ENCODE assay signal across 1 cellular context in the genomic region with DNA sequence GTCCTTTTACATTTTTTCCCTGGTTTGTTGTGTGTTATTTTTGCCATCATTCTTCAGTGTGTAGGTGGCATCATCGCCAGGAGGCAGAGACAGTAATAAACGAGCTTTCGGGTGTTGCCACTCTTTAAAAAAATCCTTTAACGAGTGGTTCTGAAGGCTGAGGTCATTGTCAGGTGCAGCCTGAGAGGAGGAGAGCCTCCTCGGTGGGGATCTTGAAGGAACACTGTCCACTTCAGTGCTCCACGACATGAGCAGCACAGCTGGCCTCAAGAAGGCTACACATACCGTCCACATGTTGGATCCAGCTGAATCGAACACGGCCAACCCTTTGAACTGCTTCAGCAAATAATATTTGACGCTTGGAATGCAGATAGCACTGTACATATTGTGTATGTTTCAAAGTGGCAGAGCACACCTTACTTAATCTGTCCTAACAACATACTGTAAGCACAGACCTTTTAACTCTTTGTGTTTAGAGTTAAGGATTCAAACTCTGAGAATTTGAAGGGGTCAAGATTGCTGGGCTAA.
TF ChIP-seq lines count a peak whose summit lies in the region.

No MANE protein-coding gene starts in this region.

TF ChIP-seq in HepG2, 621 proteins besides CTCF, POLR2A, EP300 and RAD21 (continued from another document and continues in another):
- TF ChIP-seq, protein P1, sequence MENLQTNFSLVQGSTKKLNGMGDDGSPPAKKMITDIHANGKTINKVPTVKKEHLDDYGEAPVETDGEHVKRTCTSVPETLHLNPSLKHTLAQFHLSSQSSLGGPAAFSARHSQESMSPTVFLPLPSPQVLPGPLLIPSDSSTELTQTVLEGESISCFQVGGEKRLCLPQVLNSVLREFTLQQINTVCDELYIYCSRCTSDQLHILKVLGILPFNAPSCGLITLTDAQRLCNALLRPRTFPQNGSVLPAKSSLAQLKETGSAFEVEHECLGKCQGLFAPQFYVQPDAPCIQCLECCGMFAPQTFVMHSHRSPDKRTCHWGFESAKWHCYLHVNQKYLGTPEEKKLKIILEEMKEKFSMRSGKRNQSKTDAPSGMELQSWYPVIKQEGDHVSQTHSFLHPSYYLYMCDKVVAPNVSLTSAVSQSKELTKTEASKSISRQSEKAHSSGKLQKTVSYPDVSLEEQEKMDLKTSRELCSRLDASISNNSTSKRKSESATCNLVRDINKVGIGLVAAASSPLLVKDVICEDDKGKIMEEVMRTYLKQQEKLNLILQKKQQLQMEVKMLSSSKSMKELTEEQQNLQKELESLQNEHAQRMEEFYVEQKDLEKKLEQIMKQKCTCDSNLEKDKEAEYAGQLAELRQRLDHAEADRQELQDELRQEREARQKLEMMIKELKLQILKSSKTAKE (CRISPR knock-in tag; IDR thresholded peaks at IDR 0.05; ENCODE audit: borderline replicate concordance), result peak; percentile 77; the same call in 1 of the 2 replicates
- no peak for TF ChIP-seq HNRNPH1 (optimal IDR thresholded peaks at IDR 0.05; ENCODE audit: low read depth, low read length)
- peak; percentile 94 for TF ChIP-seq ZNF44 (CRISPR knock-in tag; IDR thresholded peaks at IDR 0.05)
- TF ChIP-seq, protein P2, sequence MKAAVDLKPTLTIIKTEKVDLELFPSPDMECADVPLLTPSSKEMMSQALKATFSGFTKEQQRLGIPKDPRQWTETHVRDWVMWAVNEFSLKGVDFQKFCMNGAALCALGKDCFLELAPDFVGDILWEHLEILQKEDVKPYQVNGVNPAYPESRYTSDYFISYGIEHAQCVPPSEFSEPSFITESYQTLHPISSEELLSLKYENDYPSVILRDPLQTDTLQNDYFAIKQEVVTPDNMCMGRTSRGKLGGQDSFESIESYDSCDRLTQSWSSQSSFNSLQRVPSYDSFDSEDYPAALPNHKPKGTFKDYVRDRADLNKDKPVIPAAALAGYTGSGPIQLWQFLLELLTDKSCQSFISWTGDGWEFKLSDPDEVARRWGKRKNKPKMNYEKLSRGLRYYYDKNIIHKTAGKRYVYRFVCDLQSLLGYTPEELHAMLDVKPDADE (CRISPR knock-in tag; IDR thresholded peaks at IDR 0.05), result no peak
- TF ChIP-seq JUND (CRISPR knock-in tag; IDR thresholded peaks at IDR 0.05), result peak; percentile 58; the same call in 1 of the 2 replicates
- TF ChIP-seq ZNF451 (CRISPR knock-in tag; IDR thresholded peaks at IDR 0.05), result no peak
- TF ChIP-seq SP4 (CRISPR knock-in tag; IDR thresholded peaks at IDR 0.05), result no peak
- peak; percentile 37; the same call in 1 of the 2 replicates for TF ChIP-seq BHLHE40 (IDR thresholded peaks at IDR 0.05; ENCODE audit: low read length)
- TF ChIP-seq ZNF460 (CRISPR knock-in tag; IDR thresholded peaks at IDR 0.05; ENCODE audit: borderline replicate concordance), result no peak; the same call in 1 of the 2 replicates
- TF ChIP-seq PPARG (CRISPR knock-in tag; conservative IDR thresholded peaks at IDR 0.05), result peak; percentile 86
- no peak for TF ChIP-seq NBN (conservative IDR thresholded peaks at IDR 0.05)
- peak; percentile 83 for TF ChIP-seq ZNF431 (CRISPR knock-in tag; IDR thresholded peaks at IDR 0.05; ENCODE audit: borderline replicate concordance, low read depth)
- TF ChIP-seq, protein P3, sequence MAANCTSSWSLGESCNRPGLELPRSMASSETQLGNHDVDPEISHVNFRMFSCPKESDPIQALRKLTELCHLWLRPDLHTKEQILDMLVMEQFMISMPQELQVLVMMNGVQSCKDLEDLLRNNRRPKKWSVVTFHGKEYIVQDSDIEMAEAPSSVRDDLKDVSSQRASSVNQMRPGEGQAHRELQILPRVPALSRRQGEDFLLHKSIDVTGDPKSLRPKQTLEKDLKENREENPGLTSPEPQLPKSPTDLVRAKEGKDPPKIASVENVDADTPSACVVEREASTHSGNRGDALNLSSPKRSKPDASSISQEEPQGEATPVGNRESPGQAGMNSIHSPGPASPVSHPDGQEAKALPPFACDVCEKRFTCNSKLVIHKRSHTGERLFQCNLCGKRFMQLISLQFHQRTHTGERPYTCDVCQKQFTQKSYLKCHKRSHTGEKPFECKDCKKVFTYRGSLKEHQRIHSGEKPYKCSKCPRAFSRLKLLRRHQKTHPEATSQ (CRISPR knock-in tag; IDR thresholded peaks at IDR 0.05; ENCODE audit: borderline replicate concordance), result peak; percentile 52; the same call in 1 of the 2 replicates
- TF ChIP-seq ZNF562 (CRISPR knock-in tag; IDR thresholded peaks at IDR 0.05; ENCODE audit: borderline replicate concordance), result no peak
- TF ChIP-seq NPAS2 (CRISPR knock-in tag; IDR thresholded peaks at IDR 0.05; ENCODE audit: borderline replicate concordance), result no peak
- TF ChIP-seq ZBTB7A (CRISPR knock-in tag; IDR thresholded peaks at IDR 0.05), result peak; percentile 47; the same call in 1 of the 2 replicates
- TF ChIP-seq, protein P4, sequence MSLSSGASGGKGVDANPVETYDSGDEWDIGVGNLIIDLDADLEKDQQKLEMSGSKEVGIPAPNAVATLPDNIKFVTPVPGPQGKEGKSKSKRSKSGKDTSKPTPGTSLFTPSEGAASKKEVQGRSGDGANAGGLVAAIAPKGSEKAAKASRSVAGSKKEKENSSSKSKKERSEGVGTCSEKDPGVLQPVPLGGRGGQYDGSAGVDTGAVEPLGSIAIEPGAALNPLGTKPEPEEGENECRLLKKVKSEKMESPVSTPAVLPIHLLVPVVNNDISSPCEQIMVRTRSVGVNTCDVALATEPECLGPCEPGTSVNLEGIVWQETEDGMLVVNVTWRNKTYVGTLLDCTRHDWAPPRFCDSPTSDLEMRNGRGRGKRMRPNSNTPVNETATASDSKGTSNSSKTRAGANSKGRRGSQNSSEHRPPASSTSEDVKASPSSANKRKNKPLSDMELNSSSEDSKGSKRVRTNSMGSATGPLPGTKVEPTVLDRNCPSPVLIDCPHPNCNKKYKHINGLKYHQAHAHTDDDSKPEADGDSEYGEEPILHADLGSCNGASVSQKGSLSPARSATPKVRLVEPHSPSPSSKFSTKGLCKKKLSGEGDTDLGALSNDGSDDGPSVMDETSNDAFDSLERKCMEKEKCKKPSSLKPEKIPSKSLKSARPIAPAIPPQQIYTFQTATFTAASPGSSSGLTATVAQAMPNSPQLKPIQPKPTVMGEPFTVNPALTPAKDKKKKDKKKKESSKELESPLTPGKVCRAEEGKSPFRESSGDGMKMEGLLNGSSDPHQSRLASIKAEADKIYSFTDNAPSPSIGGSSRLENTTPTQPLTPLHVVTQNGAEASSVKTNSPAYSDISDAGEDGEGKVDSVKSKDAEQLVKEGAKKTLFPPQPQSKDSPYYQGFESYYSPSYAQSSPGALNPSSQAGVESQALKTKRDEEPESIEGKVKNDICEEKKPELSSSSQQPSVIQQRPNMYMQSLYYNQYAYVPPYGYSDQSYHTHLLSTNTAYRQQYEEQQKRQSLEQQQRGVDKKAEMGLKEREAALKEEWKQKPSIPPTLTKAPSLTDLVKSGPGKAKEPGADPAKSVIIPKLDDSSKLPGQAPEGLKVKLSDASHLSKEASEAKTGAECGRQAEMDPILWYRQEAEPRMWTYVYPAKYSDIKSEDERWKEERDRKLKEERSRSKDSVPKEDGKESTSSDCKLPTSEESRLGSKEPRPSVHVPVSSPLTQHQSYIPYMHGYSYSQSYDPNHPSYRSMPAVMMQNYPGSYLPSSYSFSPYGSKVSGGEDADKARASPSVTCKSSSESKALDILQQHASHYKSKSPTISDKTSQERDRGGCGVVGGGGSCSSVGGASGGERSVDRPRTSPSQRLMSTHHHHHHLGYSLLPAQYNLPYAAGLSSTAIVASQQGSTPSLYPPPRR (CRISPR knock-in tag; IDR thresholded peaks at IDR 0.05; ENCODE audit: borderline replicate concordance), result peak; percentile 96
- TF ChIP-seq, protein P5, sequence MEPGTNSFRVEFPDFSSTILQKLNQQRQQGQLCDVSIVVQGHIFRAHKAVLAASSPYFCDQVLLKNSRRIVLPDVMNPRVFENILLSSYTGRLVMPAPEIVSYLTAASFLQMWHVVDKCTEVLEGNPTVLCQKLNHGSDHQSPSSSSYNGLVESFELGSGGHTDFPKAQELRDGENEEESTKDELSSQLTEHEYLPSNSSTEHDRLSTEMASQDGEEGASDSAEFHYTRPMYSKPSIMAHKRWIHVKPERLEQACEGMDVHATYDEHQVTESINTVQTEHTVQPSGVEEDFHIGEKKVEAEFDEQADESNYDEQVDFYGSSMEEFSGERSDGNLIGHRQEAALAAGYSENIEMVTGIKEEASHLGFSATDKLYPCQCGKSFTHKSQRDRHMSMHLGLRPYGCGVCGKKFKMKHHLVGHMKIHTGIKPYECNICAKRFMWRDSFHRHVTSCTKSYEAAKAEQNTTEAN (CRISPR knock-in tag; conservative IDR thresholded peaks at IDR 0.05), result peak; percentile 69
- no peak for TF ChIP-seq ATM (IDR thresholded peaks at IDR 0.05; ENCODE audit: borderline replicate concordance)
- TF ChIP-seq ZNF296 (CRISPR knock-in tag; conservative IDR thresholded peaks at IDR 0.05), result peak; percentile 84
- TF ChIP-seq, protein P6, sequence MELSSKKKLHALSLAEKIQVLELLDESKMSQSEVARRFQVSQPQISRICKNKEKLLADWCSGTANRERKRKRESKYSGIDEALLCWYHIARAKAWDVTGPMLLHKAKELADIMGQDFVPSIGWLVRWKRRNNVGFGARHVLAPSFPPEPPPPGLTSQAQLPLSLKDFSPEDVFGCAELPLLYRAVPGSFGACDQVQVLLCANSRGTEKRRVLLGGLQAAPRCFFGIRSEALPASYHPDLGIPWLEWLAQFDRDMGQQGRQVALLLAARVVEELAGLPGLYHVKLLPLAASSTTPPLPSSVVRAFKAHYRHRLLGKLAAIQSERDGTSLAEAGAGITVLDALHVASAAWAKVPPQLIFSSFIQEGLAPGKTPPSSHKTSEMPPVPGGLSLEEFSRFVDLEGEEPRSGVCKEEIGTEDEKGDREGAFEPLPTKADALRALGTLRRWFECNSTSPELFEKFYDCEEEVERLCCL (CRISPR knock-in tag; IDR thresholded peaks at IDR 0.05; ENCODE audit: borderline replicate concordance), result no peak
- TF ChIP-seq CBX1 (IDR thresholded peaks at IDR 0.05; ENCODE audit: low read depth), result peak; percentile 40
- TF ChIP-seq CREM (IDR thresholded peaks at IDR 0.05), result peak; percentile 89
- no peak for TF ChIP-seq CREM (CRISPR knock-in tag; IDR thresholded peaks at IDR 0.05)
- TF ChIP-seq, protein P7, sequence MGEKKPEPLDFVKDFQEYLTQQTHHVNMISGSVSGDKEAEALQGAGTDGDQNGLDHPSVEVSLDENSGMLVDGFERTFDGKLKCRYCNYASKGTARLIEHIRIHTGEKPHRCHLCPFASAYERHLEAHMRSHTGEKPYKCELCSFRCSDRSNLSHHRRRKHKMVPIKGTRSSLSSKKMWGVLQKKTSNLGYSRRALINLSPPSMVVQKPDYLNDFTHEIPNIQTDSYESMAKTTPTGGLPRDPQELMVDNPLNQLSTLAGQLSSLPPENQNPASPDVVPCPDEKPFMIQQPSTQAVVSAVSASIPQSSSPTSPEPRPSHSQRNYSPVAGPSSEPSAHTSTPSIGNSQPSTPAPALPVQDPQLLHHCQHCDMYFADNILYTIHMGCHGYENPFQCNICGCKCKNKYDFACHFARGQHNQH (CRISPR knock-in tag; IDR thresholded peaks at IDR 0.05), result peak; percentile 89; the same call in 1 of the 2 replicates
- TF ChIP-seq GABPA (IDR thresholded peaks at IDR 0.05; ENCODE audit: low read depth, low read length), result no peak
- no peak for TF ChIP-seq GABPA (CRISPR knock-in tag; IDR thresholded peaks at IDR 0.05; ENCODE audit: low read depth)
- TF ChIP-seq, protein P8, sequence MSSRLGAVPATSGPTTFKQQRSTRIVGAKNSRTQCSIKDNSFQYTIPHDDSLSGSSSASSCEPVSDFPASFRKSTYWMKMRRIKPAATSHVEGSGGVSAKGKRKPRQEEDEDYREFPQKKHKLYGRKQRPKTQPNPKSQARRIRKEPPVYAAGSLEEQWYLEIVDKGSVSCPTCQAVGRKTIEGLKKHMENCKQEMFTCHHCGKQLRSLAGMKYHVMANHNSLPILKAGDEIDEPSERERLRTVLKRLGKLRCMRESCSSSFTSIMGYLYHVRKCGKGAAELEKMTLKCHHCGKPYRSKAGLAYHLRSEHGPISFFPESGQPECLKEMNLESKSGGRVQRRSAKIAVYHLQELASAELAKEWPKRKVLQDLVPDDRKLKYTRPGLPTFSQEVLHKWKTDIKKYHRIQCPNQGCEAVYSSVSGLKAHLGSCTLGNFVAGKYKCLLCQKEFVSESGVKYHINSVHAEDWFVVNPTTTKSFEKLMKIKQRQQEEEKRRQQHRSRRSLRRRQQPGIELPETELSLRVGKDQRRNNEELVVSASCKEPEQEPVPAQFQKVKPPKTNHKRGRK (CRISPR knock-in tag; IDR thresholded peaks at IDR 0.05), result no peak
- TF ChIP-seq, protein P9, sequence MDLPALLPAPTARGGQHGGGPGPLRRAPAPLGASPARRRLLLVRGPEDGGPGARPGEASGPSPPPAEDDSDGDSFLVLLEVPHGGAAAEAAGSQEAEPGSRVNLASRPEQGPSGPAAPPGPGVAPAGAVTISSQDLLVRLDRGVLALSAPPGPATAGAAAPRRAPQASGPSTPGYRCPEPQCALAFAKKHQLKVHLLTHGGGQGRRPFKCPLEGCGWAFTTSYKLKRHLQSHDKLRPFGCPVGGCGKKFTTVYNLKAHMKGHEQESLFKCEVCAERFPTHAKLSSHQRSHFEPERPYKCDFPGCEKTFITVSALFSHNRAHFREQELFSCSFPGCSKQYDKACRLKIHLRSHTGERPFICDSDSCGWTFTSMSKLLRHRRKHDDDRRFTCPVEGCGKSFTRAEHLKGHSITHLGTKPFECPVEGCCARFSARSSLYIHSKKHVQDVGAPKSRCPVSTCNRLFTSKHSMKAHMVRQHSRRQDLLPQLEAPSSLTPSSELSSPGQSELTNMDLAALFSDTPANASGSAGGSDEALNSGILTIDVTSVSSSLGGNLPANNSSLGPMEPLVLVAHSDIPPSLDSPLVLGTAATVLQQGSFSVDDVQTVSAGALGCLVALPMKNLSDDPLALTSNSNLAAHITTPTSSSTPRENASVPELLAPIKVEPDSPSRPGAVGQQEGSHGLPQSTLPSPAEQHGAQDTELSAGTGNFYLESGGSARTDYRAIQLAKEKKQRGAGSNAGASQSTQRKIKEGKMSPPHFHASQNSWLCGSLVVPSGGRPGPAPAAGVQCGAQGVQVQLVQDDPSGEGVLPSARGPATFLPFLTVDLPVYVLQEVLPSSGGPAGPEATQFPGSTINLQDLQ (CRISPR knock-in tag; IDR thresholded peaks at IDR 0.05), result peak; percentile 56
- peak; percentile 62; the same call in 1 of the 2 replicates for TF ChIP-seq NKX3-1 (CRISPR knock-in tag; IDR thresholded peaks at IDR 0.05)
- no peak for TF ChIP-seq MAZ (IDR thresholded peaks at IDR 0.05; ENCODE audit: borderline replicate concordance, low read depth, low read length)
- peak; percentile 30; the same call in 1 of the 2 replicates for TF ChIP-seq MAZ (CRISPR knock-in tag; IDR thresholded peaks at IDR 0.05; ENCODE audit: low read depth)
- peak; percentile 8; the same call in 1 of the 2 replicates for TF ChIP-seq STAT5B (CRISPR knock-in tag; IDR thresholded peaks at IDR 0.05)
- TF ChIP-seq ETV5 (CRISPR knock-in tag; IDR thresholded peaks at IDR 0.05; ENCODE audit: borderline replicate concordance), result peak; percentile 76
- TF ChIP-seq AHR (CRISPR knock-in tag; IDR thresholded peaks at IDR 0.05), result no peak; the same call in 1 of the 2 replicates
- TF ChIP-seq ZNF530 (CRISPR knock-in tag; IDR thresholded peaks at IDR 0.05; ENCODE audit: low read depth), result no peak
- TF ChIP-seq, protein P10, sequence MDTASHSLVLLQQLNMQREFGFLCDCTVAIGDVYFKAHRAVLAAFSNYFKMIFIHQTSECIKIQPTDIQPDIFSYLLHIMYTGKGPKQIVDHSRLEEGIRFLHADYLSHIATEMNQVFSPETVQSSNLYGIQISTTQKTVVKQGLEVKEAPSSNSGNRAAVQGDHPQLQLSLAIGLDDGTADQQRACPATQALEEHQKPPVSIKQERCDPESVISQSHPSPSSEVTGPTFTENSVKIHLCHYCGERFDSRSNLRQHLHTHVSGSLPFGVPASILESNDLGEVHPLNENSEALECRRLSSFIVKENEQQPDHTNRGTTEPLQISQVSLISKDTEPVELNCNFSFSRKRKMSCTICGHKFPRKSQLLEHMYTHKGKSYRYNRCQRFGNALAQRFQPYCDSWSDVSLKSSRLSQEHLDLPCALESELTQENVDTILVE (CRISPR knock-in tag; IDR thresholded peaks at IDR 0.05), result peak; percentile 93; the same call in 1 of the 2 replicates
